ENCODE assay signal across 8 cellular contexts in genomic region chr7:129530881-129531391, GRCh38. TPM values are rescaled to one million over a fixed set of nuclear protein-coding genes. Genes with fewer than 3 reads are reported as not detected.
DNase-seq lines count a peak whose midpoint lies in the region; ATAC-seq and TF ChIP-seq lines count a peak whose summit lies in the region.

No MANE protein-coding gene starts in this region.

- H4K20me1 ChIP-seq in Karpas-422 (ENCODE audit: insufficient read depth, low read depth, low read length) = no peaks in the 10 kb centered on the region

- no peak overlapping the region for H2AFZ ChIP-seq in Karpas-422 (ENCODE audit: low read length)

- intact Hi-C loops in head of caudate nucleus (cut with DNase I) = no loop called here

- H3K4me1 ChIP-seq in Karpas-422 (ENCODE audit: low read length) = no peaks in the 10 kb centered on the region

- TF ChIP-seq CTCF in foreskin fibroblast (IDR thresholded peaks at IDR 0.05; ENCODE audit: low read depth, low read length) = no peak

- no peaks in the 10 kb centered on the region for H3K9me3 ChIP-seq in Karpas-422 (ENCODE audit: low read length)

- H3K36me3 ChIP-seq in Karpas-422 (ENCODE audit: insufficient read depth, low read length) = no peaks in the 10 kb centered on the region

- H3K4me3 ChIP-seq in foreskin fibroblast (ENCODE audit: low read depth in 1 of 2, low read length in 2 of 2) = no peak overlapping the region
- H3K4me3 ChIP-seq in Karpas-422 (ENCODE audit: low read length) = no peak overlapping the region

- no peak overlapping the region for H3K9ac ChIP-seq in Karpas-422 (ENCODE audit: low read length)

- H3K27ac ChIP-seq in Karpas-422 (ENCODE audit: low read length) = no peak overlapping the region

- H3K9me2 ChIP-seq in Karpas-422 (replicated peaks; ENCODE audit: insufficient read depth, low read length) = no peaks in the 10 kb centered on the region

- ATAC-seq in GM18868 (IDR thresholded peaks at IDR 0.05; ENCODE audit: unreplicated experiment) = no peak
- ATAC-seq in GM19324 (IDR thresholded peaks at IDR 0.05; ENCODE audit: low FRiP score, unreplicated experiment) = no peak

- H3K27me3 ChIP-seq in Karpas-422 (ENCODE audit: low read length) = no peaks in the 10 kb centered on the region

- no peaks in the 10 kb centered on the region for H3K79me2 ChIP-seq in Karpas-422 (ENCODE audit: low read length)

- DNase-seq in HS-5 (ENCODE audit: low read depth) = peak; percentile 86
- DNase-seq in activated CD8-positive, alpha-beta memory T cell treated with anti-CD3 and anti-CD28 coated beads for 24 hours = peak; percentile 69
- peak; percentile 66 to 69 for DNase-seq in foreskin fibroblast
- peak; percentile 29 to 55 for DNase-seq in stimulated activated CD8-positive, alpha-beta memory T cell treated with anti-CD3 and anti-CD28 coated beads, Interleukin-15, amount 100 ng/mL, for 48 hours (ENCODE audit: low read depth in 2 of 2)
- DNase-seq in head of caudate nucleus = no peak
- DNase-seq in Karpas-422 = no peak

- H3K4me2 ChIP-seq in Karpas-422 (ENCODE audit: low read depth, low read length, poor library complexity, severe bottlenecking) = no peak overlapping the region

RNA-seq across cellular contexts. Expression of gene SMKR1, which starts 28.6 kb away (rescaled TPM):
- 0.22 TPM in 1 of 2 replicates, not detected in the other for total RNA-seq in Karpas-422 (2014; rRNA removed; shearing (Covaris generic); ENCODE audit: low replicate concordance)

Comparison
In these comparisons a context has a peak if more than half of its experiments do, and no peak if none do; other contexts are left out.
1. DNase-seq: peak in HS-5 (single experiment), activated CD8-positive, alpha-beta memory T cell treated with anti-CD3 and anti-CD28 coated beads for 24 hours (single experiment), foreskin fibroblast (2 of 2) and stimulated activated CD8-positive, alpha-beta memory T cell treated with anti-CD3 and anti-CD28 coated beads, Interleukin-15, amount 100 ng/mL, for 48 hours (2 of 2); none in head of caudate nucleus (0 of 42) and Karpas-422 (single experiment).